In genomic region chrX:20861113-20861512, GRCh38 we compare ENCODE assay signal across 11 cellular contexts.
"Had no signal": no experiment of that assay in that cellular context is flagged by ENCODE, and none has a peak within 500 bp of the region (broad histone marks: within the 10 kb centered on the region; RNA-seq: fewer than 3 reads in every experiment).

No MANE protein-coding gene starts in this region.

- H3K27ac ChIP-seq: GM23248 had no signal

- H3K4me3 ChIP-seq: GM23248, GM23338, HAP-1 had no signal

- ATAC-seq: GM23338, HCT116 had no signal

- H3K9ac ChIP-seq: GM23248 had no signal

- H3K9me3 ChIP-seq: HAP-1 had no signal

- H3K4me2 ChIP-seq: GM23338 had no signal

- H3K4me1 ChIP-seq: HAP-1 had no signal

- H3K36me3 ChIP-seq: HAP-1 had no signal

- DNase-seq: GM23248, GOT3, H7, H9, HCEC 1CT, HFFc6 had no signal

- FAIRE-seq: H1, H54 had no signal

- H2AFZ ChIP-seq: GM23248, GM23338 had no signal
